ENCODE assay signal across 1 cellular context in genomic region chr16:2511996-2512919, GRCh38.
TF ChIP-seq lines count a peak whose summit lies in the region.

No MANE protein-coding gene starts in this region.

TF ChIP-seq in H1, 55 proteins besides CTCF, POLR2A, EP300 and RAD21:
- TF ChIP-seq KDM1A (IDR thresholded peaks at IDR 0.05; ENCODE audit: borderline replicate concordance, low read length), result no peak
- TF ChIP-seq MAX (IDR thresholded peaks at IDR 0.05), result no peak
- no peak for TF ChIP-seq JUN (IDR thresholded peaks at IDR 0.05; ENCODE audit: low read depth, low read length)
- no peak for TF ChIP-seq POU5F1 (IDR thresholded peaks at IDR 0.05; ENCODE audit: low read depth, low read length)
- no peak for TF ChIP-seq NANOG (IDR thresholded peaks at IDR 0.05; ENCODE audit: insufficient read depth, low read depth, low read length, poor library complexity, severe bottlenecking)
- TF ChIP-seq SRF (IDR thresholded peaks at IDR 0.05; ENCODE audit: low read depth, low read length), result no peak
- no peak for TF ChIP-seq SAP30 (IDR thresholded peaks at IDR 0.05; ENCODE audit: insufficient read depth, insufficient replicate concordance, low read length)
- no peak for TF ChIP-seq E2F6 (IDR thresholded peaks at IDR 0.05)
- no peak for TF ChIP-seq YY1 (IDR thresholded peaks at IDR 0.05; ENCODE audit: low read depth, low read length)
- no peak for TF ChIP-seq BRCA1 (IDR thresholded peaks at IDR 0.05; ENCODE audit: low read depth, low read length)
- no peak for TF ChIP-seq ASH2L (IDR thresholded peaks at IDR 0.05; ENCODE audit: low read length)
- TF ChIP-seq BACH1 (IDR thresholded peaks at IDR 0.05; ENCODE audit: low read length), result no peak
- no peak for TF ChIP-seq HDAC6 (IDR thresholded peaks at IDR 0.05; ENCODE audit: low read depth, low read length)
- TF ChIP-seq CHD2 (IDR thresholded peaks at IDR 0.05; ENCODE audit: low read length), result no peak
- TF ChIP-seq USF2 (IDR thresholded peaks at IDR 0.05; ENCODE audit: low read length), result no peak
- TF ChIP-seq BCL11A (IDR thresholded peaks at IDR 0.05; ENCODE audit: low read depth in 2 of 2, low read length in 2 of 2), result no peak
- TF ChIP-seq SP4 (IDR thresholded peaks at IDR 0.05; ENCODE audit: low read length), result no peak
- TF ChIP-seq SIRT6 (IDR thresholded peaks at IDR 0.05; ENCODE audit: low read length), result no peak
- no peak for TF ChIP-seq CEBPB (IDR thresholded peaks at IDR 0.05; ENCODE audit: low read depth, low read length)
TF ChIP-seq in H1: peak in this region for 0.
